In genomic region chr1:201482755-201483154, GRCh38 we compare ENCODE assay signal across 3 cellular contexts.
TF ChIP-seq lines count a peak whose summit lies in the region.

No MANE protein-coding gene starts in this region.

TF ChIP-seq in GM12891, 5 proteins besides CTCF, POLR2A, EP300 and RAD21:
- TF ChIP-seq SPI1 (IDR thresholded peaks at IDR 0.05; ENCODE audit: low read depth, low read length): peak; percentile 65
- no peak for TF ChIP-seq TAF1 (IDR thresholded peaks at IDR 0.05; ENCODE audit: low read depth, low read length)

TF ChIP-seq in HCT116, 20 proteins besides CTCF, POLR2A, EP300 and RAD21:
- TF ChIP-seq JUND (IDR thresholded peaks at IDR 0.05): no peak
- no peak for TF ChIP-seq MAX (IDR thresholded peaks at IDR 0.05)
- TF ChIP-seq ZBTB33 (IDR thresholded peaks at IDR 0.05; ENCODE audit: extremely low read depth, insufficient replicate concordance, low read length): no peak
- TF ChIP-seq YY1 (IDR thresholded peaks at IDR 0.05; ENCODE audit: extremely low read depth, insufficient replicate concordance, low read depth, low read length): no peak
- TF ChIP-seq EZH2phosphoT487 (IDR thresholded peaks at IDR 0.05; ENCODE audit: borderline replicate concordance): no peak
- TF ChIP-seq SRF (IDR thresholded peaks at IDR 0.05; ENCODE audit: low read depth): no peak
- TF ChIP-seq FOSL1 (IDR thresholded peaks at IDR 0.05; ENCODE audit: low read depth): no peak
- no peak for TF ChIP-seq ELF1 (IDR thresholded peaks at IDR 0.05; ENCODE audit: borderline replicate concordance, low read depth)
- TF ChIP-seq POLR2AphosphoS5 (IDR thresholded peaks at IDR 0.05; ENCODE audit: low read depth, low read length): no peak
- no peak for TF ChIP-seq ZNF274 (IDR thresholded peaks at IDR 0.05; ENCODE audit: low read depth, low read length)
- TF ChIP-seq ZFX (IDR thresholded peaks at IDR 0.05): no peak
- TF ChIP-seq REST (IDR thresholded peaks at IDR 0.05; ENCODE audit: low read depth): no peak
- TF ChIP-seq ATF3 (IDR thresholded peaks at IDR 0.05): no peak
- TF ChIP-seq SIN3A (IDR thresholded peaks at IDR 0.05; ENCODE audit: low read depth): no peak
- TF ChIP-seq EZH2 (IDR thresholded peaks at IDR 0.05): no peak
- no peak for TF ChIP-seq TCF7L2 (IDR thresholded peaks at IDR 0.05; ENCODE audit: borderline replicate concordance, extremely low read depth, insufficient read depth, insufficient read length)
- TF ChIP-seq SP1 (IDR thresholded peaks at IDR 0.05; ENCODE audit: low read depth): no peak

TF ChIP-seq in GM12878, 131 proteins besides CTCF, POLR2A, EP300 and RAD21:
- TF ChIP-seq RB1 (IDR thresholded peaks at IDR 0.05; ENCODE audit: borderline replicate concordance) (no peak), CREB1 (IDR thresholded peaks at IDR 0.05; ENCODE audit: low read depth) (peak; percentile 26; the same call in 1 of the 2 replicates), BHLHE40 (IDR thresholded peaks at IDR 0.05; ENCODE audit: borderline replicate concordance in 1 of 2, low read depth in 2 of 2, low read length in 1 of 2) (0 out of 4 replicates have a peak, but pooled peaks of 1 of the 2 experiments have one; percentile 10), FOXM1 (IDR thresholded peaks at IDR 0.05; ENCODE audit: low read depth, low read length) (peak; percentile 45; the same call in 1 of the 2 replicates), E2F8 (IDR thresholded peaks at IDR 0.05; ENCODE audit: low read depth, partially characterized antibody) (no peak), HSF1 (IDR thresholded peaks at IDR 0.05; ENCODE audit: low read depth, low read length) (peak; percentile 90), RELB (IDR thresholded peaks at IDR 0.05; ENCODE audit: low read depth) (peak; percentile 94), GATAD2B (conservative IDR thresholded peaks at IDR 0.05; ENCODE audit: low read depth) (peak; percentile 12; the same call in 1 of the 2 replicates), CREM (IDR thresholded peaks at IDR 0.05; ENCODE audit: low read depth) (peak; percentile 65; the same call in 1 of the 2 replicates), ATF2 (IDR thresholded peaks at IDR 0.05; ENCODE audit: low read length) (peak; percentile 61; the same call in 1 of the 2 replicates), NFIC (IDR thresholded peaks at IDR 0.05; ENCODE audit: low read depth, low read length) (peak; percentile 80), ATF7 (IDR thresholded peaks at IDR 0.05; ENCODE audit: low read depth) (no peak), IKZF1 (conservative IDR thresholded peaks at IDR 0.05) (peak; percentile 82), PAX5 (IDR thresholded peaks at IDR 0.05; ENCODE audit: borderline replicate concordance, low read depth, low read length) (peak; percentile 51; the same call in 1 of the 2 replicates), JUNB (IDR thresholded peaks at IDR 0.05) (peak; percentile 81), MLLT1 (IDR thresholded peaks at IDR 0.05) (no peak), ZNF217 (IDR thresholded peaks at IDR 0.05) (0 out of 2 replicates have a peak, but pooled peaks have one; percentile 70), DPF2 (IDR thresholded peaks at IDR 0.05) (peak; percentile 87), IKZF2 (IDR thresholded peaks at IDR 0.05) (peak; percentile 74 to 83), REST (IDR thresholded peaks at IDR 0.05; ENCODE audit: low read depth, low read length) (no peak), RUNX3 (IDR thresholded peaks at IDR 0.05; ENCODE audit: low read length) (peak; percentile 70), BCL11A (IDR thresholded peaks at IDR 0.05; ENCODE audit: low read depth, low read length) (peak; percentile 57; the same call in 1 of the 2 replicates), SPI1 (IDR thresholded peaks at IDR 0.05; ENCODE audit: borderline replicate concordance, insufficient read depth, low read depth, low read length) (peak; percentile 68), IRF4 (IDR thresholded peaks at IDR 0.05; ENCODE audit: low read depth, low read length) (peak; percentile 87), WRNIP1 (IDR thresholded peaks at IDR 0.05; ENCODE audit: borderline replicate concordance, low read depth, low read length) (no peak), BACH1 (IDR thresholded peaks at IDR 0.05; ENCODE audit: borderline replicate concordance) (0 out of 2 replicates have a peak, but pooled peaks have one; percentile 38), RELA (IDR thresholded peaks at IDR 0.05; ENCODE audit: borderline replicate concordance, partially characterized antibody) (peak; percentile 82), EED (IDR thresholded peaks at IDR 0.05; ENCODE audit: low read depth) (peak; percentile 88)
TF ChIP-seq in GM12878: peak in this region for 22.
